Comparison of ENCODE assay signal across 8 cellular contexts in the genomic region with DNA sequence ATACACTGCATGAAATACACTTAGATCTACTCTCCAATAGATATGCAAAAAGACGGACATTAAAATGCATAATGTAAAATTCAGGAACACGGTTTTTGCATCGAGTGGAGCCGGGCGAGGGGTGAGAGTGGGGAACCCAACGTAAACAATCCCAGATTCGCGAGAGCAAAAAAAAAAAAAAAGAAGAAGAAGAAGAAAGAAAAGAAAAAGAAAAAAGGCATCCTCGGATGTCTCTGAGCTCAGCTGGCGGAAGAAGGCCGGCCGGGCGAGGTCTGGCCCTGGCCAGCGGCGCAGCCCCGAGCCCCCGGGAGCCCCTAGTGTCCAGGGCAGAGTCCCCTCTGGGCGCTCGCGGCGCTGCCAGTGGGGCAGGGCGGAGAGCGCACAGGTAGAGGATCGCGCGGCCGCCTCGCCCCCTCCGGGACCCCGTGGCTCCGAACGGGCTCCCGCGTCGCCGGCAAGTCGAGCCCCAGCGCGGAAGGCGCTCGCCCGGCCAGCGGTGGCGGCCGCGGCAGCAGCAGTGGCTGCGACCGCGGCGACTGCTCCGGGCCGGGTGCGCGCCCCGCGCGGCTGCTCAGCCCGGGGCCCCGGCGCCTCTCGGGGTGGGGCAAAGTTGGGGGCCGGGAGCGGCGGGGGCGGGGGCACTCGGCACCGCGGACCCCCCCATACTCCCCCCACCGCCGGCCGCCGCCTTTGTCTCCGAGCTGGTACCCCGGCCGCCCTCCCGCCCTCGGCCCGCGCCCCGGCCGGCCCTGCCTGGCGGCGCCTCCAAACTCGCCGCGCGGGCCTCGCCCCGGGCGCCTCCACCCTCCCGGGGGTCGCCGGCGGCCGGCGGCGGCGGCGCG. TPM values are rescaled to one million over a fixed set of nuclear protein-coding genes. Genes with fewer than 3 reads are reported as not detected.
A peak's percentile ranks its signal among the peaks of the same experiment; 100 is the strongest.
DNase-seq lines count a peak whose midpoint lies in the region; ATAC-seq and TF ChIP-seq lines count a peak whose summit lies in the region.

No MANE protein-coding gene starts in this region.

- POLR2A ChIA-PET in A673 (lab: Charles Lee; ENCODE audit: low non-redundant PET), result interaction anchor here (0.7 kb wide), 1 partner anchor 139 kb away, joined by 4 read pairs; no protein-coding TSS in a partner anchor

- no peak overlapping the region for H2AFZ ChIP-seq in neuron (ENCODE audit: low read depth, low read length)

- intact Hi-C loops in A673 (cut with micrococcal nuclease; ENCODE audit: unreplicated experiment), result loop anchor here (5.0 to 10.0 kb wide), 6 partner anchors 115 to 553 kb away; no protein-coding TSS in a partner anchor
- intact Hi-C loops in esophagus squamous epithelium (cut with DNase I), result no loop called here

- H3K27ac ChIP-seq in A673 (ENCODE audit: low read depth, low read length, poor library complexity, severe bottlenecking) (peak overlapping the region; percentile 88), SJCRH30 (peak overlapping the region; percentile 44; the same call in 1 of the 2 replicates), esophagus squamous epithelium (peak overlapping the region; percentile 89 to 96 (median 94))

- 1% methylated on average over 21 to 28 of the region's 100 CpGs for WGBS in esophagus squamous epithelium, 2 donors

- H3K36me3 ChIP-seq in A673 (ENCODE audit: insufficient read depth, low read length, poor library complexity, severe bottlenecking), result no peaks in the 10 kb centered on the region
- no peaks in the 10 kb centered on the region for H3K36me3 ChIP-seq in SJCRH30
- H3K36me3 ChIP-seq in esophagus squamous epithelium, result no peaks in the 10 kb centered on the region
- no peaks in the 10 kb centered on the region for H3K36me3 ChIP-seq in neuron (ENCODE audit: insufficient read depth, low read length)

- TF ChIP-seq POLR2A in esophagus squamous epithelium (IDR thresholded peaks at IDR 0.05), result peak in 1 of 4 donors; percentile 8

- H3K4me1 ChIP-seq in A673 (ENCODE audit: insufficient read depth, low read length, poor library complexity, severe bottlenecking), result peaks cover 40% of the 10 kb centered on the region
- H3K4me1 ChIP-seq in SJCRH30, result peaks cover 8% of the 10 kb centered on the region
- H3K4me1 ChIP-seq in esophagus squamous epithelium, result peaks cover 30 to 62% (median 31%) of the 10 kb centered on the region in 3 donors
- H3K4me1 ChIP-seq in neuron (ENCODE audit: insufficient read depth, low read length), result peaks cover 78% of the 10 kb centered on the region

- H3K27me3 ChIP-seq in A673 (replicated peaks; ENCODE audit: insufficient read depth, low read depth, low read length, poor library complexity) (no peaks in the 10 kb centered on the region), SJCRH30 (no peaks in the 10 kb centered on the region), esophagus squamous epithelium (peaks cover 0 to 21% (median 0%) of the 10 kb centered on the region in 4 donors), neuron (ENCODE audit: insufficient read depth, low read length) (no peaks in the 10 kb centered on the region)

- peak; percentile 24 for ATAC-seq in GM18508 (IDR thresholded peaks at IDR 0.05; ENCODE audit: insufficient read depth, unreplicated experiment)
- ATAC-seq in HG02938 (IDR thresholded peaks at IDR 0.05; ENCODE audit: unreplicated experiment), result peak; percentile 28

- peak overlapping the region; percentile 90 for H3K4me3 ChIP-seq in A673 (ENCODE audit: low read depth, low read length, poor library complexity, severe bottlenecking)
- H3K4me3 ChIP-seq in SJCRH30, result peak overlapping the region; percentile 80
- peak overlapping the region; percentile 74 to 89 (median 84) for H3K4me3 ChIP-seq in esophagus squamous epithelium
- peak overlapping the region; percentile 89 for H3K4me3 ChIP-seq in neuron (ENCODE audit: low read length)

- DNase-seq in A673 (ENCODE audit: low spot score), result peak; percentile 42
- DNase-seq in SJCRH30, result peak; percentile 30 to 46
- no peak for DNase-seq in esophagus squamous epithelium (lab: John Stamatoyannopoulos, UW)
- no peak for DNase-seq in NCI-H524 treated with DMSO at 0.1 percent for 48 hours (lab: John Stamatoyannopoulos, UW)
- DNase-seq in superior temporal gyrus (ENCODE audit: extremely low spot score), result no peak

- BruUV-seq in A673 (replicated peaks; lab: Mats Ljungman, UMichigan), result no TSS peak

- peak; percentile 31; the same call in 1 of the 2 replicates for TF ChIP-seq CTCF in A673 (conservative IDR thresholded peaks at IDR 0.05; ENCODE audit: low read depth, low read length)
- peak in 2 of 6 experiments; percentile 21 to 30 for TF ChIP-seq CTCF in esophagus squamous epithelium (IDR thresholded peaks at IDR 0.05)

- H3K9me3 ChIP-seq in A673 (ENCODE audit: low read depth, low read length, poor library complexity, severe bottlenecking) (no peaks in the 10 kb centered on the region), SJCRH30 (replicated peaks) (no peaks in the 10 kb centered on the region), esophagus squamous epithelium (no peaks in the 10 kb centered on the region), neuron (ENCODE audit: low read length) (no peaks in the 10 kb centered on the region)

- CTCF ChIA-PET in A673 (lab: Charles Lee), result no interaction called here

RNA-seq across cellular contexts. Expression of a gene that starts 9.7 kb away (rescaled TPM):
- total RNA-seq in A673 (2021) (21.7 and 21.8 TPM in 2 replicates), esophagus squamous epithelium (10 to 100 TPM in 1 of 4 donors, 1 to 10 TPM in 3; 3.5 to 12.8 (median 4.5) TPM)
- 4.4 and 5.1 TPM in 2 replicates for total RNA-seq in SJCRH30 (2014; rRNA removed; shearing (Covaris generic))

Comparison
In these comparisons a context has a peak if more than half of its experiments do, and no peak if none do; other contexts are left out.
1. DNase-seq: peak in A673 (single experiment) and SJCRH30 (2 of 2); none in esophagus squamous epithelium (single experiment), NCI-H524 treated with DMSO at 0.1 percent for 48 hours (single experiment) and superior temporal gyrus (single experiment).
2. Peak in every context shown above with its lines, with median percentiles within 50 percentile points of each other: H3K27ac ChIP-seq and H3K4me3 ChIP-seq.